In the genomic region with DNA sequence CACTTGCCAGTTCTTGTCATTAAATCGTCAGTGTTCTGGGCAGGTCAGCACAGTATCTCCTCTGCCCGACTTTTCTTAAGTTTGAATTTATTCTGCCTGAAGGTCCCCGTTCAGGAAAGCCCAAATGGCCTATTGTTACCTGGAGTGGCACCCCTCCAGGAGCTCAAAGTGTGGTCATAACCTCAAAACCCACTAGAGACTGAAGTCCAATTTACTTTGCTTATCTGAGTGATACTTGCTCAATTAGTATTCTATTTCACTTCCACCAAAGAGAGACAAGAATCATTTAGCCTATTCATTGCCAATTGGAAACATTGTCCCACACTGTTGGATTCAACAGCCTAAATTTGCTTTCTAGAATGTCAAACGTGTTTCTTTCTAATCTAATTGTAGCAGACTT, we compare ENCODE assay signal across 33 cellular contexts.
"Had no signal": no experiment of that assay in that cellular context is flagged by ENCODE, and none has a peak within 500 bp of the region (broad histone marks: within the 10 kb centered on the region; RNA-seq: fewer than 3 reads in every experiment).

No MANE protein-coding gene starts in this region.

- H3K4me3 ChIP-seq: PC-9 had no signal

- DNase-seq: activated B cell treated with CpG ODN at 0.5 μM for 24 hours; activated CD4-positive, alpha-beta memory T cell treated with anti-CD3 and anti-CD28 coated beads for 36 hours; activated CD4-positive, alpha-beta T cell treated with anti-CD3 and anti-CD28 coated beads for 4 hours; activated CD4-positive, alpha-beta T cell treated with anti-CD3 and anti-CD28 coated beads, Interleukin-2, amount 50 U/mL, for 1 hour; activated CD4-positive, CD25-positive, alpha-beta regulatory T cell treated with anti-CD3 and anti-CD28 coated beads, Interleukin-2, amount 50 U/mL, for 72 hours; activated CD8-positive, alpha-beta memory T cell treated with anti-CD3 and anti-CD28 coated beads, Interleukin-2, amount 50 U/mL, for 4 hours; activated effector memory CD4-positive, alpha-beta T cell treated with Interleukin-2 at 50 U/mL for 16 hours; activated naive CD4-positive, alpha-beta T cell treated with anti-CD3 and anti-CD28 coated beads, Interleukin-2, amount 10 ng/mL, durations not matched to agents 7 days and 5 days; activated naive CD8-positive, alpha-beta T cell treated with anti-CD3 and anti-CD28 coated beads, Interleukin-2, amount 50 U/mL, for 24 hours; activated T-cell treated with anti-CD3 and anti-CD28 coated beads for 4 hours; activated T-cell treated with anti-CD3 and anti-CD28 coated beads, Interleukin-2, amount 50 U/mL, for 4 hours; anterior cingulate cortex; caudate nucleus; cerebellar nuclear complex; Karpas-422; KBM-7; NCI-H1105; NCI-H1417 treated with DMSO at 0.1 percent for 48 hours; NCI-H187; NCI-H2029 treated with DMSO at 0.1 percent for 48 hours; NCI-H2171; NCI-H510A; NCI-H526; NCI-H748 treated with DMSO at 0.1 percent for 48 hours; PC-9; SIG-M5; T-helper 1 cell; T-helper 2 cell; T-helper 9 cell had no signal

- ATAC-seq: activated naive CD8-positive, alpha-beta T cell treated with anti-CD3 and anti-CD28 coated beads, Interleukin-2, amount 50 U/mL, for 24 hours; activated T-cell treated with anti-CD3 and anti-CD28 coated beads, Interleukin-2, amount 50 U/mL, for 4 hours; Right ventricle myocardium inferior; SK-N-SH treated with all-trans-retinoic acid at 6 μM for 48 hours had no signal

- H3K27ac ChIP-seq: PC-9, RWPE1, VCaP had no signal
